In genomic region chr19:30784850-30785459, GRCh38 we compare ENCODE assay signal across 8 cellular contexts.
DNase-seq lines count a peak whose midpoint lies in the region; ATAC-seq and TF ChIP-seq lines count a peak whose summit lies in the region.

No MANE protein-coding gene starts in this region.

- no peak overlapping the region for H3K27ac Mint-ChIP-seq in WTC11

- H3K4me3 ChIP-seq in Loucy (ENCODE audit: low read length, poor library complexity, severe bottlenecking) (no peak overlapping the region), mesenchymal stem cell (ENCODE audit: insufficient read depth in 1 of 2, low read depth in 1 of 2, low read length in 2 of 2) (no peak overlapping the region)

- ATAC-seq in WTC11 = peak; percentile 97
- no peak for ATAC-seq in GM19455 (IDR thresholded peaks at IDR 0.05; ENCODE audit: unreplicated experiment)

- H3K79me2 ChIP-seq in Loucy (ENCODE audit: insufficient read depth, low read length) = no peaks in the 10 kb centered on the region

- no peak overlapping the region for H2BK5ac ChIP-seq in mesenchymal stem cell (ENCODE audit: low read depth, low read length, poor library complexity, severe bottlenecking)

- POLR2A ChIA-PET in WTC11 (lab: Charles Lee) = no interaction called here

- peaks cover 14% of the 10 kb centered on the region for H3K9me3 Mint-ChIP-seq in WTC11

- H3K27me3 ChIP-seq in Loucy (ENCODE audit: insufficient read depth, low read length, poor library complexity, severe bottlenecking) (no peaks in the 10 kb centered on the region), mesenchymal stem cell (ENCODE audit: control insufficient read depth in 1 of 2, insufficient read depth in 1 of 2, low read length in 2 of 2) (no peaks in the 10 kb centered on the region)

- no peaks in the 10 kb centered on the region for H3F3A ChIP-seq in Loucy (ENCODE audit: low read depth)

- H3K9me2 ChIP-seq in Loucy (replicated peaks; ENCODE audit: low read depth, low read length) = no peaks in the 10 kb centered on the region

- DNase-seq in Daoy (ENCODE audit: low read depth) (peak; percentile 69), WTC11 (ENCODE audit: low spot score) (peak; percentile 84), cerebellar cortex (ENCODE audit: low spot score) (peak; percentile 15), mesenchymal stem cell (peak; percentile 22), NCI-H2227 treated with DMSO at 0.1 percent for 48 hours (lab: John Stamatoyannopoulos, UW) (no peak)
- DNase-seq in stimulated activated CD8-positive, alpha-beta memory T cell treated with anti-CD3 and anti-CD28 coated beads, Interleukin-4, amount 100 ng/mL, for 48 hours = peak; percentile 77

- TF ChIP-seq CTCF in Loucy (conservative IDR thresholded peaks at IDR 0.05; ENCODE audit: low read length) (peak; percentile 77), WTC11 (IDR thresholded peaks at IDR 0.05) (peak; percentile 63)

- H3K4me1 ChIP-seq in Loucy (ENCODE audit: insufficient read depth, low read length, poor library complexity, severe bottlenecking) = no peaks in the 10 kb centered on the region
- no peaks in the 10 kb centered on the region for H3K4me1 ChIP-seq in mesenchymal stem cell (ENCODE audit: control insufficient read depth, insufficient read depth, low read depth, low read length)

- no peak overlapping the region for H3K14ac ChIP-seq in mesenchymal stem cell (ENCODE audit: low read length in 2 of 2)

- H2BK15ac ChIP-seq in mesenchymal stem cell (ENCODE audit: low read depth, poor library complexity, severe bottlenecking) = no peak overlapping the region

- H4K20me1 ChIP-seq in Loucy (ENCODE audit: insufficient read depth, low read length, poor library complexity, severe bottlenecking) = no peaks in the 10 kb centered on the region

- H3K9me3 ChIP-seq in Loucy (ENCODE audit: insufficient read depth, low read depth, low read length) (no peaks in the 10 kb centered on the region; the same call in 1 of the 2 replicates), mesenchymal stem cell (ENCODE audit: control insufficient read depth, low read length) (no peaks in the 10 kb centered on the region)

- no peak overlapping the region for H3K27ac ChIP-seq in mesenchymal stem cell (ENCODE audit: low read length, poor library complexity, severe bottlenecking)

- H3K9ac ChIP-seq in Loucy (ENCODE audit: low read depth, low read length, poor library complexity, severe bottlenecking) = no peak overlapping the region
- no peak overlapping the region for H3K9ac ChIP-seq in mesenchymal stem cell (ENCODE audit: low read length)

- H4K91ac ChIP-seq in mesenchymal stem cell (ENCODE audit: low read length) = no peak overlapping the region

- no peaks in the 10 kb centered on the region; the same call in 1 of the 2 replicates for H3K27me3 Mint-ChIP-seq in WTC11 (ENCODE audit: low read depth)

- CTCF ChIA-PET in WTC11 (lab: Charles Lee) = interaction anchor here (0.5 to 2.8 kb wide), 34 partner anchors 8 to 482 kb away, joined by 3 to 24 read pairs (median 4); no protein-coding TSS in a partner anchor

- no peak overlapping the region for H3K23ac ChIP-seq in mesenchymal stem cell (ENCODE audit: low read length in 2 of 2)

- no peaks in the 10 kb centered on the region for H3K4me1 Mint-ChIP-seq in WTC11

- peaks cover 13% of the 10 kb centered on the region for H3K36me3 Mint-ChIP-seq in WTC11

- H3K18ac ChIP-seq in mesenchymal stem cell (ENCODE audit: low read depth in 1 of 2, low read length in 2 of 2) = no peak overlapping the region

- no peak overlapping the region for H4K8ac ChIP-seq in mesenchymal stem cell (ENCODE audit: low read length)

- H2BK120ac ChIP-seq in mesenchymal stem cell (ENCODE audit: low read depth, low read length) = no peak overlapping the region

- 63% methylated on average over 12 of the region's 12 CpGs for WGBS in mesenchymal stem cell

- H2AK5ac ChIP-seq in mesenchymal stem cell (ENCODE audit: low read length, severe bottlenecking) = no peak overlapping the region

- H3K36me3 ChIP-seq in Loucy (ENCODE audit: insufficient read depth, low read length) = no peaks in the 10 kb centered on the region
- no peaks in the 10 kb centered on the region for H3K36me3 ChIP-seq in mesenchymal stem cell (ENCODE audit: control insufficient read depth in 1 of 2, insufficient read depth in 2 of 2, low read depth in 1 of 2, low read length in 2 of 2)

- H2AFZ ChIP-seq in Loucy (ENCODE audit: low read length) (no peak overlapping the region), mesenchymal stem cell (ENCODE audit: low read depth, low read length) (no peak overlapping the region)

- no peak overlapping the region for H2BK12ac ChIP-seq in mesenchymal stem cell (ENCODE audit: low read length in 2 of 2)

- H3K4ac ChIP-seq in mesenchymal stem cell (ENCODE audit: low read depth in 1 of 2, low read length in 2 of 2) = no peak overlapping the region

- no peaks in the 10 kb centered on the region for H3K79me1 ChIP-seq in mesenchymal stem cell (replicated peaks; ENCODE audit: low read length, poor library complexity, severe bottlenecking)

- no peak overlapping the region for H3K4me3 Mint-ChIP-seq in WTC11

- H3K4me2 ChIP-seq in Loucy (ENCODE audit: low read depth, low read length, poor library complexity, severe bottlenecking) (no peak overlapping the region), mesenchymal stem cell (ENCODE audit: low read length, poor library complexity, severe bottlenecking) (no peak overlapping the region)

TF ChIP-seq in WTC11, 78 proteins besides CTCF, POLR2A, EP300 and RAD21:
- TF ChIP-seq ZNF512 (CRISPR knock-in tag; IDR thresholded peaks at IDR 0.05; ENCODE audit: borderline replicate concordance) (0 out of 2 replicates have a peak, but pooled peaks have one; percentile 49), STAT6 (CRISPR knock-in tag; conservative IDR thresholded peaks at IDR 0.05; ENCODE audit: low read depth) (no peak)
